25 cellular contexts compared by ENCODE assay signal in the genomic region with DNA sequence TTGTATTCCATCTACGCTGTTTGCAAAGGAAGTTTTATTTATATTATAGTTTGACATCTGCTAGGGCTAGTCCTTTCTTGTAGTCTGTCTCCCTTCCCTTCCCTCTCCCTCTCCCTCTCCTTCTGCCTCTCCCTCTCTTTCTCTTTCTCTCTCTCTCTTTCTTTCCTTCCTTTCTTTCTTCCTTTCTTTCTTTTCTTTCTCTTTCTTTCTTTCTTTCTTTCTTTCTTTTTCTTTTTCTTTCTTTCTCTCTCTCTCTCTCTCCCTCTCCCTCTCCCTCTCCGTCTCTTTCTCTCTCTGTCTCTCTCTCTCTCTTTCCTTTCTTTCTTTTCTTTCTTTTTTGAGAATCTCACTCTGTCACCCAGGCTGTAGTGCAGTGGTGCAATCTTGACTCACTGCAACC.
"Had no signal": no experiment of that assay in that cellular context is flagged by ENCODE, and none has a peak within 500 bp of the region (broad histone marks: within the 10 kb centered on the region; RNA-seq: fewer than 3 reads in every experiment).

No MANE protein-coding gene starts in this region.

- H3K27me3 Mint-ChIP-seq: dendritic cell treated with granulocyte-macrophage colony-stimulating factor and Interleukin-4, amounts not matched to agents 40 ng/mL and 50 ng/mL, for 4 days; effector memory CD8-positive, alpha-beta T cell; naive B cell had no signal

- H3K9me3 Mint-ChIP-seq: dendritic cell treated with granulocyte-macrophage colony-stimulating factor and Interleukin-4, amounts not matched to agents 40 ng/mL and 50 ng/mL, for 4 days; effector memory CD8-positive, alpha-beta T cell; naive B cell had no signal

- ATAC-seq: effector memory CD8-positive, alpha-beta T cell; esophagus mucosa; gastrocnemius medialis; heart right ventricle; left cardiac atrium; left lung; left ventricle myocardium superior; lower lobe of right lung; mucosa of descending colon had no signal

- H3K27me3 ChIP-seq: colonic mucosa, esophagus squamous epithelium, gastrocnemius medialis, heart right ventricle, left lung had no signal

- H3K27ac Mint-ChIP-seq: dendritic cell treated with granulocyte-macrophage colony-stimulating factor and Interleukin-4, amounts not matched to agents 40 ng/mL and 50 ng/mL, for 4 days; effector memory CD8-positive, alpha-beta T cell; endodermal cell; mesothelial cell of epicardium had no signal

- H3K4me3 ChIP-seq: colonic mucosa, esophagus squamous epithelium, gastrocnemius medialis, heart right ventricle, left lung, lower lobe of right lung, mucosa of descending colon had no signal

- DNase-seq: colonic mucosa; cortex of kidney; effector CD8-positive, alpha-beta T cell; effector memory CD8-positive, alpha-beta T cell; endodermal cell; erythroblast; esophagus squamous epithelium; foreskin fibroblast; foreskin melanocyte; gastrocnemius medialis; glutamatergic neuron; head of caudate nucleus; heart right ventricle; hippocampal formation; left cardiac atrium; left lung; left ventricle myocardium superior; lower lobe of right lung; mesenchymal stem cell; mucosa of descending colon; naive B cell had no signal

- H3K36me3 Mint-ChIP-seq: naive B cell had no signal

- H3K4me3 Mint-ChIP-seq: dendritic cell treated with granulocyte-macrophage colony-stimulating factor and Interleukin-4, amounts not matched to agents 40 ng/mL and 50 ng/mL, for 4 days; effector memory CD8-positive, alpha-beta T cell; endodermal cell; mesothelial cell of epicardium; naive B cell had no signal

- H3K27ac ChIP-seq: colonic mucosa, epithelial cell of prostate, esophagus squamous epithelium, gastrocnemius medialis, heart right ventricle, left lung, lower lobe of right lung had no signal

- H3K9me3 ChIP-seq: colonic mucosa, esophagus squamous epithelium, gastrocnemius medialis, heart right ventricle, left lung, lower lobe of right lung, mucosa of descending colon had no signal

- H3K36me3 ChIP-seq: colonic mucosa, esophagus squamous epithelium, gastrocnemius medialis, heart right ventricle, left lung, lower lobe of right lung had no signal

- H3K4me1 ChIP-seq: colonic mucosa, left lung, lower lobe of right lung had no signal
